In the genomic region with DNA sequence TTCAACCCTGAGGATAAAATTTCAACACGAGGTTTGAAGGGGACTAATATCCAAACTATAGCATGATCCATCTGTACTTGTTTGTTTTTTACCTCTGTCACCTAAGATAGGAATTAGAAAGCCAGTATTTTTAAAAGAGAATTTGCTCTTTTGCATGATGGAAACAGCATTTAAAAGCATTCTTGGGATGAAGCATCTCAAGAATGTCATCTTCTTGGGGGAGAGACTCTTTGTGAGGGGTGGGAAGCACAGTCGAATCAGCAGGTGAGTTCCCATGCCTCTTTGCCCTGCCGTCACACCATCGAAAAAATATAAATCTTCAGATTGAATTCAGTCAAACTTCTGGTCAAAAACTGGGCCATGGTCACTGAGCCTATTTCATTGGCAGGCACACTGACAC, we compare ENCODE assay signal across 29 cellular contexts. TPM values are rescaled to one million over a fixed set of nuclear protein-coding genes. Genes with fewer than 3 reads are reported as not detected.
"Had no signal": no experiment of that assay in that cellular context is flagged by ENCODE, and none has a peak within 500 bp of the region (broad histone marks: within the 10 kb centered on the region; RNA-seq: fewer than 3 reads in every experiment).

No MANE protein-coding gene starts in this region.

- H3K4me1 ChIP-seq: adrenal gland, body of pancreas, esophagus muscularis mucosa, gastroesophageal sphincter, heart right ventricle had no signal

- FAIRE-seq: colon had no signal

- H3K27ac ChIP-seq: adrenal gland, body of pancreas, esophagus muscularis mucosa, gastroesophageal sphincter, heart right ventricle had no signal

- H3K9me3 ChIP-seq: adrenal gland, body of pancreas, esophagus muscularis mucosa, gastroesophageal sphincter had no signal

- H3K27me3 ChIP-seq: adrenal gland, body of pancreas, esophagus muscularis mucosa, gastroesophageal sphincter, heart right ventricle had no signal

- DNase-seq: activated B cell treated with CpG ODN at 0.5 μM for 24 hours; activated CD4-positive, alpha-beta T cell treated with anti-CD3 and anti-CD28 coated beads for 48 hours; activated CD4-positive, alpha-beta T cell treated with anti-CD3 and anti-CD28 coated beads, Interleukin-2, amount 50 U/mL, for 1 hour; activated CD4-positive, alpha-beta T cell treated with anti-CD3 and anti-CD28 coated beads, Interleukin-2, amount 50 U/mL, for 48 hours; activated CD8-positive, alpha-beta memory T cell treated with anti-CD3 and anti-CD28 coated beads for 24 hours; activated CD8-positive, alpha-beta T cell treated with anti-CD3 and anti-CD28 coated beads for 36 hours; activated effector memory CD4-positive, alpha-beta T cell treated with anti-CD3 and anti-CD28 coated beads, Interleukin-2, amount 50 U/mL, for 16 hours; activated naive CD4-positive, alpha-beta T cell treated with anti-CD3 and anti-CD28 coated beads for 36 hours; activated naive CD8-positive, alpha-beta T cell treated with anti-CD3 and anti-CD28 coated beads for 36 hours; activated naive CD8-positive, alpha-beta T cell treated with anti-CD3 and anti-CD28 coated beads, Interleukin-2, amount 50 U/mL, for 24 hours; activated T-cell treated with anti-CD3 and anti-CD28 coated beads, Interleukin-2, amount 50 U/mL, for 4 hours; adrenal gland; amygdala; aorta; body of pancreas; caudate nucleus; cortex of kidney; dermis blood vessel endothelial cell; effector CD4-positive, alpha-beta T cell; effector memory CD8-positive, alpha-beta T cell; erythroblast; foreskin melanocyte; heart right ventricle; T-helper 2 cell had no signal

- H3K36me3 ChIP-seq: adrenal gland, esophagus muscularis mucosa, gastroesophageal sphincter, heart right ventricle had no signal

- H3K4me3 ChIP-seq: adrenal gland, body of pancreas, esophagus muscularis mucosa, gastroesophageal sphincter, heart right ventricle had no signal

RNA-seq across cellular contexts. Expression of a gene that starts 55.3 kb away (rescaled TPM):
- total RNA-seq: activated B cell treated with CpG ODN at 0.5 μM for 24 hours; activated CD8-positive, alpha-beta T cell treated with anti-CD3 and anti-CD28 coated beads for 36 hours; activated naive CD4-positive, alpha-beta T cell treated with anti-CD3 and anti-CD28 coated beads for 36 hours; activated naive CD8-positive, alpha-beta T cell treated with anti-CD3 and anti-CD28 coated beads for 36 hours; activated T-cell treated with anti-CD3 and anti-CD28 coated beads, Interleukin-2, amount 50 U/mL, for 4 hours; activated T-helper 17 cell treated with anti-CD3 and anti-CD28 coated beads, Interleukin-2, amount 50 U/mL, for 72 hours; T-helper 1 cell treated with Interleukin-12 subunit alpha and Interleukin-12 subunit beta and Interleukin-4 antibody, amounts not matched to agents 30 ng/mL and 1 ng/mL, for 36 hours had no signal
